Comparison of ENCODE assay signal across 6 cellular contexts in genomic region chr19:46375476-46376067, GRCh38. TPM values are rescaled to one million over a fixed set of nuclear protein-coding genes. Genes with fewer than 3 reads are reported as not detected.
"Had no signal": no experiment of that assay in that cellular context is flagged by ENCODE, and none has a peak within 500 bp of the region (broad histone marks: within the 10 kb centered on the region; RNA-seq: fewer than 3 reads in every experiment).

No MANE protein-coding gene starts in this region.

RNA-seq across cellular contexts. Expression of gene CCDC8, which starts 37.8 kb away (rescaled TPM):
- total RNA-seq: mononuclear cell; naive thymus-derived CD4-positive, alpha-beta T cell had no signal
- polyA plus RNA-seq: naive thymus-derived CD4-positive, alpha-beta T cell had no signal

RNA-seq across cellular contexts. Expression of gene PNMA8C, which starts 53.2 kb away (rescaled TPM):
- total RNA-seq: esophagus mucosa; glomerular endothelial cell; left ventricle myocardium inferior; mononuclear cell; naive thymus-derived CD4-positive, alpha-beta T cell; renal cortical epithelial cell had no signal
- polyA plus RNA-seq: naive thymus-derived CD4-positive, alpha-beta T cell had no signal
